9 cellular contexts compared by ENCODE assay signal in the genomic region with DNA sequence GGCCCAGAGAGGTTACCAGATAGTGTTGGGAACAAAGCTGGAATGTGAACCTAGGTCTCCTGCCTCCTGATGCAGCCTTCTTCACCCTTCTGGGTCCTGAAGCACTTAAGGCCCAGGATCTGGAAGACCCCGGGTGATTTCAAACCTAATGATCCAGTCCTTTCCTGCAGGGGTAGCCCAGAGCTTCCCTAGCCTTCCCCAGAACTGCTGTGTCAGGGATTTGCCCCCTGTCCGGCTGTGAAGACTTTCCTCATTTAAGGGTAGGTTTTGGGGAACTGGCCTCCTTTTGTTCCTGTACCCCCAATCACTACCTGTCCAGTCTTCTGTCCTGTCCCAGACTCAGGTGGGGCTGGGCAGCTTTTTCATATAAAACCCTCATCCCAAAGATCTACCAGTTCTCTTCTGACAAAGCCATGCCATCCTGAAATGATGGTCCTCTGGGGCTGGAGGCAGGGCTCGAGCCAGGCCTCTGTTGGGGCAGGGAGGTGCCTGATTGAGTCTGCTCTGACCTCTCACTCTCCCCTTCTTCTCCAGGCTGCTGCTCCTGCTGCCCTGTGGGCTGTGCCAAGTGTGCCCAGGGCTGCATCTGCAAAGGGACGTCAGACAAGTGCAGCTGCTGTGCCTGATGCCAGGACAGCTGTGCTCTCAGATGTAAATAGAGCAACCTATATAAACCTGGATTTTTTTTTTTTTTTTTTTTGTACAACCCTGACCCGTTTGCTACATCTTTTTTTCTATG. TPM values are rescaled to one million over a fixed set of nuclear protein-coding genes. Genes with fewer than 3 reads are reported as not detected.
DNase-seq lines count a peak whose midpoint lies in the region; ATAC-seq and TF ChIP-seq lines count a peak whose summit lies in the region.
"Had no signal": no experiment of that assay in that cellular context is flagged by ENCODE, and none has a peak within 500 bp of the region (broad histone marks: within the 10 kb centered on the region; RNA-seq: fewer than 3 reads in every experiment).

No MANE protein-coding gene starts in this region.

- H3K27me3 Mint-ChIP-seq in naive B cell = peaks cover 12 to 28% (median 28%) of the 10 kb centered on the region in 3 donors

- peak overlapping the region in 7 of 8 donors; percentile 32 to 93 (median 69) for H3K4me3 Mint-ChIP-seq in naive B cell

- H3K4me3 ChIP-seq in AG09309 (ENCODE audit: control insufficient read depth, low read depth, low read length) = peak overlapping the region; percentile 66
- peak overlapping the region; percentile 74 for H3K4me3 ChIP-seq in LNCaP clone FGC (ENCODE audit: low read depth, low read length)
- H3K4me3 ChIP-seq in coronary artery = peak overlapping the region; percentile 77

- H3K36me3 Mint-ChIP-seq in naive B cell = peaks cover 0 to 7% of the 10 kb centered on the region in 2 donors

- ATAC-seq in naive B cell (ENCODE audit: low read depth in 2 of 2) = no peak
- no peak for ATAC-seq in HG03354 (IDR thresholded peaks at IDR 0.05; ENCODE audit: poor library complexity, severe bottlenecking, unreplicated experiment)

- peaks cover 0 to 4% (median 0%) of the 10 kb centered on the region in 7 donors for H3K9me3 Mint-ChIP-seq in naive B cell

- H3K4me1 Mint-ChIP-seq in naive B cell = peaks cover 11 to 23% (median 18%) of the 10 kb centered on the region in 3 donors

- TF ChIP-seq CTCF in AG09309 (IDR thresholded peaks at IDR 0.05; ENCODE audit: control insufficient read depth, insufficient read depth, low read depth, low read length, missing control alignments) (no peak), LNCaP clone FGC (IDR thresholded peaks at IDR 0.05; ENCODE audit: control insufficient read depth, extremely low read depth, insufficient read depth) (no peak), coronary artery (IDR thresholded peaks at IDR 0.05) (no peak)

- H3K27ac Mint-ChIP-seq in naive B cell = no peak overlapping the region

- H3K27ac ChIP-seq in coronary artery = peak overlapping the region; percentile 71 to 83

- DNase-seq in AG09309 (ENCODE audit: low read depth) (no peak), LNCaP clone FGC (ENCODE audit: low read depth) (no peak), coronary artery (ENCODE audit: low spot score) (no peak), naive B cell (no peak), occipital lobe (lab: John Stamatoyannopoulos, UW) (no peak), dedifferentiated amniotic fluid mesenchymal stem cell (ENCODE audit: extremely low spot score) (no peak), midbrain (lab: John Stamatoyannopoulos, UW) (no peak)
- DNase-seq: NCI-H446 had no signal

RNA-seq across cellular contexts. Expression of gene MT1X, which starts 1.3 kb away (rescaled TPM):
- 1 to 10 TPM in 5 of 6 donors, not detected in 1; 2.4 to 8.9 (median 8.0) TPM for polyA plus RNA-seq in naive B cell (ENCODE audit: low read depth in 6 of 6)
- 14.5 TPM for total RNA-seq in occipital lobe

RNA-seq across cellular contexts. Expression of gene MT1H, which starts 14.0 kb away (rescaled TPM):
- polyA plus RNA-seq in naive B cell (ENCODE audit: low read depth in 6 of 6) = not detected
- total RNA-seq in occipital lobe = not detected

RNA-seq across cellular contexts. Expression of gene MT1G, which starts 15.7 kb away (rescaled TPM):
- polyA plus RNA-seq in naive B cell (ENCODE audit: low read depth in 6 of 6) = not detected
- total RNA-seq in occipital lobe = not detected

RNA-seq across cellular contexts. Expression of gene MT1F, which starts 25.8 kb away (rescaled TPM):
- 10 to 100 TPM in 1 of 6 donors, 1 to 10 TPM in 5; 4.0 to 10.3 (median 4.6) TPM for polyA plus RNA-seq in naive B cell (ENCODE audit: low read depth in 6 of 6)
- total RNA-seq in occipital lobe = 2.5 TPM

RNA-seq across cellular contexts. Expression of gene MT1B, which starts 31.9 kb away (rescaled TPM):
- polyA plus RNA-seq in naive B cell (ENCODE audit: low read depth in 6 of 6) = not detected
- total RNA-seq in occipital lobe = not detected
